8 cellular contexts compared by ENCODE assay signal in genomic region chr6:39228992-39229767, GRCh38. TPM values are rescaled to one million over a fixed set of nuclear protein-coding genes. Genes with fewer than 3 reads are reported as not detected.
A peak's percentile ranks its signal among the peaks of the same experiment; 100 is the strongest.
DNase-seq lines count a peak whose midpoint lies in the region; ATAC-seq and TF ChIP-seq lines count a peak whose summit lies in the region.

Gene KCNK5 (minus strand): TSS chr6:39229475. CDS start chr6:39229111, 364 bp downstream.

- peak; percentile 44 to 73 (median 55) for DNase-seq in CD8-positive, alpha-beta T cell
- DNase-seq in LoVo (ENCODE audit: low spot score), result peak; percentile 90
- peak; percentile 36 to 93 (median 41) for DNase-seq in T-helper 1 cell
- DNase-seq in ascending aorta (ENCODE audit: low spot score in 2 of 2), result peak in 1 of 2 donors; percentile 77

- H3K4me3 Mint-ChIP-seq in CD8-positive, alpha-beta T cell, result peak within 1 kb of the TSS; percentile 81

- intact Hi-C loops in CD8-positive, alpha-beta T cell (cut with DNase I, micrococcal nuclease), result no loop called here
- intact Hi-C loops in ascending aorta (cut with DNase I), result loop anchor here (5.0 kb wide), 1 partner anchor 112 kb away; the partner anchor contains the start of gene SAYSD1

- no peaks in the 10 kb centered on the region for H3K27me3 Mint-ChIP-seq in CD8-positive, alpha-beta T cell (ENCODE audit: low read depth)

- POLR2A ChIA-PET in CD8-positive, alpha-beta T cell (lab: Charles Lee), result no interaction called here

- no peaks in the 10 kb centered on the region for H3K36me3 ChIP-seq in CD8-positive, alpha-beta T cell (ENCODE audit: insufficient read depth, low read length)
- H3K36me3 ChIP-seq in ascending aorta (no peaks in the 10 kb centered on the region), iPS-18a (ENCODE audit: control insufficient read depth, low read depth, low read length) (peaks cover 3% of the 10 kb centered on the region), skeletal muscle tissue (ENCODE audit: control insufficient read depth in 3 of 3, insufficient read depth in 3 of 3, low read length in 3 of 3) (no peaks in the 10 kb centered on the region)

- no peaks in the 10 kb centered on the region for H3K9me3 ChIP-seq in CD8-positive, alpha-beta T cell (ENCODE audit: low read length)
- H3K9me3 ChIP-seq in ascending aorta (no peaks in the 10 kb centered on the region), iPS-18a (ENCODE audit: control insufficient read depth, low read depth, low read length) (no peaks in the 10 kb centered on the region), skeletal muscle tissue (ENCODE audit: control insufficient read depth in 3 of 3, low read length in 3 of 3) (no peaks in the 10 kb centered on the region)

- peak within 1 kb of the TSS; percentile 63 for H3K4me3 ChIP-seq in CD8-positive, alpha-beta T cell (ENCODE audit: low read depth, low read length)
- H3K4me3 ChIP-seq in ascending aorta (peak within 1 kb of the TSS; percentile 45 to 69), iPS-18a (ENCODE audit: low read length) (peak within 1 kb of the TSS; percentile 70), skeletal muscle tissue (ENCODE audit: low read length in 3 of 3) (peak within 1 kb of the TSS; percentile 38 to 67 (median 60))

- H3K27ac Mint-ChIP-seq in CD8-positive, alpha-beta T cell, result no peak within 1 kb of the TSS

- no peak for TF ChIP-seq CTCF in CD8-positive, alpha-beta T cell (IDR thresholded peaks at IDR 0.05)
- TF ChIP-seq CTCF in ascending aorta (IDR thresholded peaks at IDR 0.05), result peak; percentile 36 to 57 (median 48)

- no peaks in the 10 kb centered on the region for H3K27me3 ChIP-seq in CD8-positive, alpha-beta T cell (ENCODE audit: insufficient read depth, low read length)
- no peaks in the 10 kb centered on the region for H3K27me3 ChIP-seq in ascending aorta
- H3K27me3 ChIP-seq in iPS-18a (ENCODE audit: control insufficient read depth, insufficient read depth, low read length), result no peaks in the 10 kb centered on the region
- H3K27me3 ChIP-seq in skeletal muscle tissue (ENCODE audit: control insufficient read depth in 3 of 3, insufficient read depth in 3 of 3, low read length in 3 of 3), result peaks cover 19 to 41% (median 38%) of the 10 kb centered on the region in 3 donors

- ATAC-seq in CD8-positive, alpha-beta T cell, result peak; percentile 87
- ATAC-seq in GM21423 (IDR thresholded peaks at IDR 0.05; ENCODE audit: unreplicated experiment), result peak; percentile 50
- ATAC-seq in HG02623 (IDR thresholded peaks at IDR 0.05; ENCODE audit: unreplicated experiment), result no peak

- H3K9ac ChIP-seq in iPS-18a (ENCODE audit: low read length), result peak within 1 kb of the TSS; percentile 73
- H3K9ac ChIP-seq in skeletal muscle tissue (ENCODE audit: low read depth in 1 of 3, low read length in 3 of 3), result peak within 1 kb of the TSS in 1 of 3 donors; percentile 40

- CTCF ChIA-PET in CD8-positive, alpha-beta T cell (lab: Charles Lee), result interaction anchor here (1.0 to 2.1 kb wide), 7 partner anchors 9 to 74 kb away, joined by 3 to 9 read pairs (median 6); no protein-coding TSS in a partner anchor

- no peaks in the 10 kb centered on the region for H3K9me3 Mint-ChIP-seq in CD8-positive, alpha-beta T cell

- peaks cover 39% of the 10 kb centered on the region for H3K4me1 Mint-ChIP-seq in CD8-positive, alpha-beta T cell (ENCODE audit: low read depth)

- H3K36me3 Mint-ChIP-seq in CD8-positive, alpha-beta T cell, result no peaks in the 10 kb centered on the region

- peaks cover 39% of the 10 kb centered on the region for H3K4me1 ChIP-seq in CD8-positive, alpha-beta T cell (ENCODE audit: insufficient read depth, low read length)
- peaks cover 6 to 8% of the 10 kb centered on the region in 2 donors for H3K4me1 ChIP-seq in ascending aorta
- peaks cover 62% of the 10 kb centered on the region for H3K4me1 ChIP-seq in iPS-18a (ENCODE audit: control insufficient read depth, low read depth, low read length)
- H3K4me1 ChIP-seq in skeletal muscle tissue (ENCODE audit: control insufficient read depth in 3 of 3, insufficient read depth in 3 of 3, low read length in 3 of 3), result peaks cover 8 to 11% (median 11%) of the 10 kb centered on the region in 3 donors

- H3K27ac ChIP-seq in CD8-positive, alpha-beta T cell (ENCODE audit: low read depth, low read length), result no peak within 1 kb of the TSS
- H3K27ac ChIP-seq in ascending aorta (no peak within 1 kb of the TSS), iPS-18a (ENCODE audit: low read length) (no peak within 1 kb of the TSS), skeletal muscle tissue (ENCODE audit: low read depth, low read length) (no peak within 1 kb of the TSS)

RNA-seq across cellular contexts. Expression of gene KCNK5, which starts in this region (rescaled TPM):
- total RNA-seq in CD8-positive, alpha-beta T cell, result 1 to 10 TPM; 1.2 to 1.5 TPM
- total RNA-seq in ascending aorta (2.6 TPM), skeletal muscle tissue (1.6 TPM)
